ENCODE assay signal across 20 cellular contexts in the genomic region with DNA sequence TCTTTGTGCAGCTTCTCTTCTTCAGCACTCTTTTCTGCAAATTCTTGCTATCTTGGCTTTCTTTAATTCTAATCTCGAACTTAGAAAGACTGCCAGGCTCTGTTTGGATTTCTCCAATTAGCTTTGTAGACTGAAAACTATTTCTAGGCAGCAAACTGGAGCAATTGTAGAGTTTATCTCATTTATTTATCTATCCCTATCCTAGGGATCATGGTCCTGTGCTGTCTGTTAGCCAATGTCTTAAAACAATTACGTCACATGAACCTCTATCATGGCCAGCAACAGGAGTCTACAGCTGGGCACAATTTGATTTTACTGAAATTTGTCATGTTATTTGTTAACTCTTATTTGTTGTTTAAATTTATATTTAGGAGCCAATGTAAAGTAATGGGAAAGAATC.
"Had no signal": no experiment of that assay in that cellular context is flagged by ENCODE, and none has a peak within 500 bp of the region (broad histone marks: within the 10 kb centered on the region; RNA-seq: fewer than 3 reads in every experiment).

No MANE protein-coding gene starts in this region.

- H3K9me3 ChIP-seq: esophagus muscularis mucosa, mucosa of descending colon, pancreas, suprapubic skin, thyroid gland had no signal

- FAIRE-seq: endometrium, small intestine, urothelium cell line had no signal

- DNase-seq: cortex of kidney; dorsolateral prefrontal cortex; effector memory CD4-positive, alpha-beta T cell; heart left ventricle; hippocampal formation; kidney glomerular epithelial cell; mucosa of descending colon; naive thymus-derived CD8-positive, alpha-beta T cell; nucleus accumbens; pancreas; right cardiac atrium; small intestine; stimulated activated CD4-positive, alpha-beta T cell treated with anti-CD3 and anti-CD28 coated beads, Interleukin-2, amount 100 ng/mL, for 48 hours; stimulated activated naive CD4-positive, alpha-beta T cell treated with Interleukin-2 at 50 U/mL for 16 hours; thyroid gland had no signal

- H3K27ac ChIP-seq: dorsolateral prefrontal cortex, epithelial cell of prostate, esophagus muscularis mucosa, heart left ventricle, pancreas, suprapubic skin, thyroid gland had no signal

- H3K4me1 ChIP-seq: esophagus muscularis mucosa, heart left ventricle, pancreas, suprapubic skin had no signal

- ATAC-seq: heart left ventricle; mucosa of descending colon; naive thymus-derived CD8-positive, alpha-beta T cell; pancreas; right cardiac atrium had no signal

- H3K4me3 ChIP-seq: dorsolateral prefrontal cortex, esophagus muscularis mucosa, heart left ventricle, mucosa of descending colon, pancreas, suprapubic skin, thyroid gland had no signal

- H3K27me3 ChIP-seq: dorsolateral prefrontal cortex, esophagus muscularis mucosa, heart left ventricle, pancreas, suprapubic skin, thyroid gland had no signal

- H3K36me3 ChIP-seq: esophagus muscularis mucosa, heart left ventricle, pancreas, suprapubic skin, thyroid gland had no signal
